1 cellular context compared by ENCODE assay signal in the genomic region with DNA sequence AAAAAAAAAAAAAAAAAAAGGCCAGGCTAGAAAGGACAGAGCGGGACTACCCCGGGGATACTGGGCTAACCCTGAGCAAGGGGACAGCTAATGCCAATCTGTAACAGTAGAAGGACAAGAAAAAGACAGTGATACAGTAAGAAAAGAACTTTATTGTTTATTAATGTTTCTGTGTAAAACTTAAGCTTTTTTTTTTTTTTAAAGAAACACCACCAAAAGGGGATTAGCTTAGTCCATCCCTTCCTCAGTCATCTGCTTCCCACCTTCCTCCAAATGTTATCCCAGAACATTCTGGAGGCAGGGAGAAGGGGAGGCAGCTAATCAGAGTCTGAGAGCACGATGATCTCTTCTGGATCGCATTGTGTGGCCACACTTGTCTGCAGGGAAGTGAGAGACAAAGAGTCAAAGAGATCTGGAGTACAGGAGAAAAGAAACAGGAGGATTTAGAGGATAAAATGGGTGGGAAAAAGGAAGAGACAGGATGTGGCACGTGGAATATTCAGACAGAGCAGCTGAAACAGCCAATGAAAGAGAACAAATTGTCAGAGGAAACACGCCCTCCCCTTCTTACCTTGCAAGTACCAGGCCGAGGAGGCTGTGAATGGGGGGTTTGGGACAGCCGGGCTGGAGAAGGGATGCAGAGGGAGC.
TF ChIP-seq lines count a peak whose summit lies in the region.

No MANE protein-coding gene starts in this region.

TF ChIP-seq in HEK293, 187 proteins besides CTCF, POLR2A, EP300 and RAD21 (continued from another document):
- TF ChIP-seq ZNF433 (tag by site-specific recombination; IDR thresholded peaks at IDR 0.05; ENCODE audit: low read depth), result no peak
- no peak for TF ChIP-seq ZNF654 (tag by site-specific recombination; IDR thresholded peaks at IDR 0.05; ENCODE audit: low read depth)
- no peak for TF ChIP-seq ZNF670 (tag by site-specific recombination; IDR thresholded peaks at IDR 0.05; ENCODE audit: low read depth)
- peak; percentile 25; the same call in 1 of the 2 replicates for TF ChIP-seq ZNF366 (tag by site-specific recombination; conservative IDR thresholded peaks at IDR 0.05)
- TF ChIP-seq ZNF121 (tag by site-specific recombination; IDR thresholded peaks at IDR 0.05), result peak; percentile 52; the same call in 1 of the 2 replicates
- TF ChIP-seq ZBTB21 (tag by site-specific recombination; IDR thresholded peaks at IDR 0.05), result 0 out of 2 replicates have a peak, but pooled peaks have one; percentile 7
- no peak for TF ChIP-seq ZNF114 (tag by site-specific recombination; IDR thresholded peaks at IDR 0.05)
- peak; percentile 26; the same call in 1 of the 2 replicates for TF ChIP-seq IKZF3 (tag by site-specific recombination; IDR thresholded peaks at IDR 0.05)
- no peak for TF ChIP-seq ZNF777 (tag by site-specific recombination; IDR thresholded peaks at IDR 0.05; ENCODE audit: borderline replicate concordance)
- TF ChIP-seq, protein P1, sequence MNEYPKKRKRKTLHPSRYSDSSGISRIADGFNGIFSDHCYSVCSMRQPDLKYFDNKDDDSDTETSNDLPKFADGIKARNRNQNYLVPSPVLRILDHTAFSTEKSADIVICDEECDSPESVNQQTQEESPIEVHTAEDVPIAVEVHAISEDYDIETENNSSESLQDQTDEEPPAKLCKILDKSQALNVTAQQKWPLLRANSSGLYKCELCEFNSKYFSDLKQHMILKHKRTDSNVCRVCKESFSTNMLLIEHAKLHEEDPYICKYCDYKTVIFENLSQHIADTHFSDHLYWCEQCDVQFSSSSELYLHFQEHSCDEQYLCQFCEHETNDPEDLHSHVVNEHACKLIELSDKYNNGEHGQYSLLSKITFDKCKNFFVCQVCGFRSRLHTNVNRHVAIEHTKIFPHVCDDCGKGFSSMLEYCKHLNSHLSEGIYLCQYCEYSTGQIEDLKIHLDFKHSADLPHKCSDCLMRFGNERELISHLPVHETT (tag by site-specific recombination; IDR thresholded peaks at IDR 0.05), result 0 out of 2 replicates have a peak, but pooled peaks have one; percentile 0
- peak; percentile 87; the same call in 1 of the 2 replicates for TF ChIP-seq MZF1 (tag by site-specific recombination; IDR thresholded peaks at IDR 0.05; ENCODE audit: borderline replicate concordance)
- TF ChIP-seq ZNF585B (tag by site-specific recombination; IDR thresholded peaks at IDR 0.05), result peak; percentile 93
- TF ChIP-seq ZNF2 (tag by site-specific recombination; IDR thresholded peaks at IDR 0.05), result peak; percentile 7; the same call in 1 of the 2 replicates
